8 cellular contexts compared by ENCODE assay signal in the genomic region with DNA sequence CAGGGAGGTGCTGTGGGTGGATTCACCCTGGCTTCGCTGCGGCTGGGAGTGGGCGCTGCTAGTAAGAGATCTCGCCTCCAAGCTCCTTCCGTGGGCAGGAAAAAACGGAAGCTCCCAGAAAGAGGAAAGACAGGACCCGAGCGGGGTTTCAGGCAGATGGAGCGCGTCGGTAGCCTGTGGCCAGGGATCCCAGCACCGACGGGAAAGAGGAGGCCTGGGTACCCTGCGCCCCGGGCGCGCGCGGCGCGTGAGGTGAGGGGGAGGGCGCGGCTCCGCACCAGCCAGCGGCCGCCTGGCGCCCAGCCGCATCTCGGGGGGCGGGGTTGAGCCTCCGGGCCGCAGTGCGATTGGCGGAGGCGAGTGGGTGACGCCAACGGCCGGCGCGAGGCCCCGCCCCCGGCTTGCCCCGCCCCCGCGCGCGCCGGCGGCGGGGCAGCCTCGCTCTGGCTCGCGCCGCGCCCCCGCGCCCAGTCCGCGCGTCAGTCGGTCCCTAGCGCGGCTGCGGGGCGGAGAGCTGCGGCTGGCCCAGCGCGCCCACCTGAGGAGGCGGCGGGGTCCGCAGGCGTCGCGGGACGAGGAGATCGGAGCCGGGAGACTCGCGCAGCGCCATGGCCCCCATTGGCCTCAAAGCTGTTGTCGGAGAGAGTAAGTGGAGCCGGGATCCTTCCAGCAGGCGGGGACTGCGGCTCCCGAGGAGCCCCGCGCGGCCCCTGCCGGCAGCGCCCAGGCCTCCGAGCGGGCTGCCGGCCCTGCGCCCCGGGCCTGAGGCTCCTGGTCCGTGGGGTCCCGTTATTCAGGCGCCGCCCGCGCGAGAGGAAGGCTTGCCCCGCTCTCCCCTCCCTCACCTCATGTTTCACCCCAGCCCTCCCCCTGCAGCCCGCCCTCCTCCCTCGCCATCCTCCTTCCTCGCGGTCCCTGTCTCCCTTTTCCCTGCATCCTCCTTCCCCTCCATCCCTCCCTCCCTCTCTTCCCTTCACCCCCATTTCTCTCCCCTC. TPM values are rescaled to one million over a fixed set of nuclear protein-coding genes. Genes with fewer than 3 reads are reported as not detected.
DNase-seq lines count a peak whose midpoint lies in the region; ATAC-seq and TF ChIP-seq lines count a peak whose summit lies in the region.

STXBP1 (plus strand) TSS at position 482 of the 995 bp plus-strand sequence; CDS start at position 609, 127 bp downstream.

- H3K4me3 ChIP-seq in CD8-positive, alpha-beta memory T cell (ENCODE audit: low read length), result peak within 1 kb of the TSS; percentile 78
- peak within 1 kb of the TSS; percentile 100 for H3K4me3 ChIP-seq in OCI-LY3 (ENCODE audit: low read length)

- peak; percentile 87 for ATAC-seq in GM21360 (IDR thresholded peaks at IDR 0.05; ENCODE audit: unreplicated experiment)

- peaks cover 20% of the 10 kb centered on the region for H3K4me1 ChIP-seq in CD8-positive, alpha-beta memory T cell (ENCODE audit: insufficient read depth, low read length)
- peaks cover 9% of the 10 kb centered on the region for H3K4me1 ChIP-seq in OCI-LY3 (ENCODE audit: low read length)

- H3K27ac Mint-ChIP-seq in CD8-positive, alpha-beta memory T cell, result peak within 1 kb of the TSS; percentile 4 to 93 (median 84)

- H3K36me3 ChIP-seq in CD8-positive, alpha-beta memory T cell (ENCODE audit: insufficient read depth, low read length), result no peaks in the 10 kb centered on the region
- no peaks in the 10 kb centered on the region for H3K36me3 ChIP-seq in OCI-LY3 (replicated peaks; ENCODE audit: low read depth, low read length)

- POLR2A ChIA-PET in CD8-positive, alpha-beta memory T cell (lab: Charles Lee), result no interaction called here

- H3K4me2 ChIP-seq in OCI-LY3 (ENCODE audit: low read length), result peak within 1 kb of the TSS; percentile 100

- peak within 1 kb of the TSS; percentile 100 for H2AFZ ChIP-seq in OCI-LY3 (ENCODE audit: low read depth, low read length)

- peaks cover 0 to 2% (median 0%) of the 10 kb centered on the region in 3 donors for H3K36me3 Mint-ChIP-seq in CD8-positive, alpha-beta memory T cell

- no peaks in the 10 kb centered on the region for H3K9me3 ChIP-seq in CD8-positive, alpha-beta memory T cell (ENCODE audit: low read length)
- H3K9me3 ChIP-seq in OCI-LY3 (ENCODE audit: insufficient read depth, low read length), result no peaks in the 10 kb centered on the region

- CTCF ChIA-PET in CD8-positive, alpha-beta memory T cell (lab: Charles Lee), result interaction anchor here (1.2 to 2.1 kb wide), 3 partner anchors 87 to 123 kb away, joined by 4 to 7 read pairs (median 6); partner anchors contain the start of genes PTRH1, TOR2A and TTC16

- peaks cover 29 to 38% (median 37%) of the 10 kb centered on the region in 3 donors for H3K4me1 Mint-ChIP-seq in CD8-positive, alpha-beta memory T cell

- peak; percentile 10; the same call in 1 of the 2 replicates for TF ChIP-seq CTCF in OCI-LY3 (IDR thresholded peaks at IDR 0.05; ENCODE audit: low read depth, low read length)

- H4K20me1 ChIP-seq in OCI-LY3 (ENCODE audit: insufficient read depth, low read length), result no peaks in the 10 kb centered on the region

- peak within 1 kb of the TSS; percentile 90 to 95 (median 92) for H3K4me3 Mint-ChIP-seq in CD8-positive, alpha-beta memory T cell

- H3K79me2 ChIP-seq in OCI-LY3 (ENCODE audit: low read length), result no peaks in the 10 kb centered on the region

- H3K27me3 ChIP-seq in CD8-positive, alpha-beta memory T cell (ENCODE audit: insufficient read depth, low read length, poor library complexity, severe bottlenecking), result peaks cover 3% of the 10 kb centered on the region
- 0 out of 2 replicates have a peak, but pooled peaks cover 8% of the 10 kb centered on the region for H3K27me3 ChIP-seq in OCI-LY3 (ENCODE audit: low read depth, low read length)

- H3K27me3 Mint-ChIP-seq in CD8-positive, alpha-beta memory T cell, result peaks cover 15 to 38% of the 10 kb centered on the region in 2 donors

- peak; percentile 84 to 88 (median 85) for DNase-seq in CD8-positive, alpha-beta memory T cell
- DNase-seq in HUDEP-2 (lab: John Stamatoyannopoulos, UW; ENCODE audit: unreplicated experiment in 76 of 76) (peak in 67 of 76 experiments; percentile 16 to 86 (median 67)), activated T-cell treated with anti-CD3 and anti-CD28 coated beads for 24 hours (ENCODE audit: low read depth) (peak; percentile 76), epithelial cell of prostate (ENCODE audit: low read depth, low spot score) (no peak), mucosa of gallbladder (ENCODE audit: low spot score) (peak; percentile 90)
- DNase-seq in stimulated activated CD8-positive, alpha-beta memory T cell treated with anti-CD3 and anti-CD28 coated beads, Interleukin-4, amount 100 ng/mL, for 24 hours (ENCODE audit: low read depth), result peak; percentile 84

- H3K27ac ChIP-seq in CD8-positive, alpha-beta memory T cell (ENCODE audit: low read depth, low read length), result peak within 1 kb of the TSS; percentile 45
- H3K27ac ChIP-seq in OCI-LY3 (ENCODE audit: low read length) (no peak within 1 kb of the TSS), epithelial cell of prostate (peak within 1 kb of the TSS; percentile 39)

- H3K9ac ChIP-seq in OCI-LY3 (ENCODE audit: low read length), result peak within 1 kb of the TSS; percentile 73

- H3K9me3 Mint-ChIP-seq in CD8-positive, alpha-beta memory T cell, result no peaks in the 10 kb centered on the region

RNA-seq across cellular contexts. Expression of gene STXBP1, which starts in this region (rescaled TPM):
- total RNA-seq in CD8-positive, alpha-beta memory T cell, result 10 to 100 TPM; 14.5 to 15.2 TPM
- 8.2 TPM for polyA plus RNA-seq in CD8-positive, alpha-beta memory T cell
- total RNA-seq in mucosa of gallbladder, result 52.8 TPM
